ENCODE assay signal across 29 cellular contexts in the genomic region with DNA sequence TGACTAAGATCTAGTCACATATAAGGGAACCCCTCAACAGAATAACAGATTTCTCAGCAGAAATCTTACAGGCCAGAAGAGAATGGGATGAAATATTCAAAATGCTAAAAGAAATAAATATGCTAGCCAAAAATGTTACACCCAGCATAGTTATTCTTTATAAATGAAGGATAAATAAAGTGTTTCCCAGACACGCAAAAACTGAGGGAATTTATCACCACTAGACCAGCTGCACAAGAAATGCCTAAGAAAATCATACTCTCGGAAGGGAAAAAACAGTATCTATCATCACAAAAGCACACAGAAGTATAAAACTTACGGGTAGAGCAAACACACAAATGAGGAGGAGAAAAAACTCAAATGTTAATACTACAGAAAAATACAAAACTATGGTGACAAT.
"Had no signal": no experiment of that assay in that cellular context is flagged by ENCODE, and none has a peak within 500 bp of the region (broad histone marks: within the 10 kb centered on the region; RNA-seq: fewer than 3 reads in every experiment).

No MANE protein-coding gene starts in this region.

- H3K36me3 ChIP-seq: heart right ventricle, lower lobe of right lung, ovary, prostate gland, sigmoid colon, tibial nerve, upper lobe of left lung, vagina had no signal

- H3K27ac ChIP-seq: heart right ventricle, lower lobe of right lung, ovary, prostate gland, sigmoid colon, tibial nerve, upper lobe of left lung, vagina had no signal

- H3K9me3 ChIP-seq: prostate gland had no signal

- H3K4me1 Mint-ChIP-seq: mesothelial cell of epicardium; naive thymus-derived CD4-positive, alpha-beta T cell; stimulated activated memory B cell treated with anti-CD40 and anti-IgM and Interleukin-4, amounts not matched to agents 10 μg/mL and 1 μg/mL and 100 μg/mL, for 72 hours; stimulated activated naive CD8-positive, alpha-beta T cell treated with anti-CD3 and anti-CD28 coated beads, Interleukin-15, amount 100 ng/mL, for 72 hours had no signal

- DNase-seq: heart right ventricle; hippocampal formation; kidney glomerular epithelial cell; left cardiac atrium; left ventricle myocardium superior; lower lobe of right lung; mammary epithelial cell; mesenchymal stem cell; naive thymus-derived CD4-positive, alpha-beta T cell; ovary; retina; right cardiac atrium; sigmoid colon; small intestine; stimulated activated CD4-positive, alpha-beta T cell treated with anti-CD3 and anti-CD28 coated beads, Interleukin-1b, Interleukin-23, amount 100 ng/mL, for 48 hours; stimulated activated CD4-positive, alpha-beta T cell treated with anti-CD3 and anti-CD28 coated beads, Interleukin-2, amount 100 ng/mL, for 48 hours; stimulated activated CD4-positive, alpha-beta T cell treated with anti-CD3 and anti-CD28 coated beads, Interleukin-4, amount 100 ng/mL, for 4 hours; stimulated activated CD8-positive, alpha-beta memory T cell treated with anti-CD3 and anti-CD28 coated beads, Interleukin-4, amount 100 ng/mL, for 48 hours; stimulated activated naive CD4-positive, alpha-beta T cell treated with Interleukin-2 at 50 U/mL for 16 hours; stimulated activated naive CD8-positive, alpha-beta T cell treated with anti-CD3 and anti-CD28 coated beads, Interleukin-15, amount 100 ng/mL, for 72 hours; substantia nigra; upper lobe of left lung had no signal

- H3K4me3 ChIP-seq: heart right ventricle, lower lobe of right lung, ovary, prostate gland, sigmoid colon, tibial nerve, upper lobe of left lung, vagina had no signal

- H3K4me3 Mint-ChIP-seq: naive thymus-derived CD4-positive, alpha-beta T cell; natural killer cell treated with Interleukin-12 subunit alpha and Interleukin-12 subunit beta and Interleukin-15 and Interleukin-18, amount 100 ng/mL, for 72 hours; stimulated activated memory B cell treated with anti-CD40 and anti-IgM and Interleukin-4, amounts not matched to agents 10 μg/mL and 1 μg/mL and 100 μg/mL, for 72 hours; stimulated activated naive CD8-positive, alpha-beta T cell treated with anti-CD3 and anti-CD28 coated beads, Interleukin-15, amount 100 ng/mL, for 72 hours had no signal

- H3K4me1 ChIP-seq: heart right ventricle, lower lobe of right lung, prostate gland, sigmoid colon, tibial nerve, upper lobe of left lung, vagina had no signal

- H3K27me3 ChIP-seq: heart right ventricle, ovary, sigmoid colon, tibial nerve, upper lobe of left lung, vagina had no signal

- ATAC-seq: heart right ventricle; left cardiac atrium; left lobe of liver; left ventricle myocardium superior; lower lobe of right lung; naive thymus-derived CD4-positive, alpha-beta T cell; natural killer cell treated with Interleukin-12 subunit alpha and Interleukin-12 subunit beta and Interleukin-15 and Interleukin-18, amount 100 ng/mL, for 72 hours; right cardiac atrium; stimulated activated memory B cell treated with anti-CD40 and anti-IgM and Interleukin-4, amounts not matched to agents 10 μg/mL and 1 μg/mL and 100 μg/mL, for 72 hours; stimulated activated naive CD8-positive, alpha-beta T cell treated with anti-CD3 and anti-CD28 coated beads, Interleukin-15, amount 100 ng/mL, for 72 hours had no signal

- H3K27ac Mint-ChIP-seq: mesothelial cell of epicardium; naive thymus-derived CD4-positive, alpha-beta T cell; natural killer cell treated with Interleukin-12 subunit alpha and Interleukin-12 subunit beta and Interleukin-15 and Interleukin-18, amount 100 ng/mL, for 72 hours; stimulated activated memory B cell treated with anti-CD40 and anti-IgM and Interleukin-4, amounts not matched to agents 10 μg/mL and 1 μg/mL and 100 μg/mL, for 72 hours; stimulated activated naive CD8-positive, alpha-beta T cell treated with anti-CD3 and anti-CD28 coated beads, Interleukin-15, amount 100 ng/mL, for 72 hours had no signal

- H3K27me3 Mint-ChIP-seq: natural killer cell treated with Interleukin-12 subunit alpha and Interleukin-12 subunit beta and Interleukin-15 and Interleukin-18, amount 100 ng/mL, for 72 hours; stimulated activated memory B cell treated with anti-CD40 and anti-IgM and Interleukin-4, amounts not matched to agents 10 μg/mL and 1 μg/mL and 100 μg/mL, for 72 hours; stimulated activated naive CD8-positive, alpha-beta T cell treated with anti-CD3 and anti-CD28 coated beads, Interleukin-15, amount 100 ng/mL, for 72 hours had no signal

- H3K36me3 Mint-ChIP-seq: stimulated activated memory B cell treated with anti-CD40 and anti-IgM and Interleukin-4, amounts not matched to agents 10 μg/mL and 1 μg/mL and 100 μg/mL, for 72 hours had no signal
